ENCODE assay signal across 32 cellular contexts in the genomic region with DNA sequence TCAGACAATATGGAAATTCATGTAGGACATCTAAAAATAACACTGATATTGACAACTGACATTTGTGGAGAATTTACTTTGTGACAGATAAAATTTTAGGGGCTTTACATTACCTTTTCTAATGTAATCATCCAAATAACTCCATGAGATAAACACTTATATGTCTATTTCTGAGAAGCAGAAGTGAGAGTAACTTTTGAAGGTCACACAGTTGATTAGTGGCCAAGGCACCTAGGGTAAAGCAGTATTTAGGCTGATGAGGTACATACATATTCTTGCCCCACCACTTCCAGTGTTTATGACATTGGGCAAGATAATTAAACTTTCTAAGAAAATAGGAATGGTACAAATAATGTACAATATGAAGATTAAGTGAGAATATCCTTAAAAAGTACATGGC.
DNase-seq lines count a peak whose midpoint lies in the region; ATAC-seq and TF ChIP-seq lines count a peak whose summit lies in the region.
"Had no signal": no experiment of that assay in that cellular context is flagged by ENCODE, and none has a peak within 500 bp of the region (broad histone marks: within the 10 kb centered on the region; RNA-seq: fewer than 3 reads in every experiment).

No MANE protein-coding gene starts in this region.

- intact Hi-C loops in CD8-positive, alpha-beta T cell (cut with DNase I, micrococcal nuclease): no loop called here

- H3K36me3 Mint-ChIP-seq in CD8-positive, alpha-beta T cell: no peaks in the 10 kb centered on the region

- peak; percentile 77 for ATAC-seq in GM18867 (IDR thresholded peaks at IDR 0.05; ENCODE audit: unreplicated experiment)
- ATAC-seq in HG02678 (IDR thresholded peaks at IDR 0.05; ENCODE audit: unreplicated experiment): peak; percentile 47
- ATAC-seq in HG03469 (IDR thresholded peaks at IDR 0.05; ENCODE audit: unreplicated experiment): peak; percentile 64
- ATAC-seq in CD8-positive, alpha-beta T cell: no peak
- ATAC-seq in GM18517 (IDR thresholded peaks at IDR 0.05; ENCODE audit: unreplicated experiment): no peak
- ATAC-seq: A549, HepG2, Panc1 had no signal

- no peaks in the 10 kb centered on the region for H3K9me3 ChIP-seq in CD8-positive, alpha-beta T cell (ENCODE audit: low read length)
- H3K9me3 ChIP-seq: A549, Caco-2, HAP-1 had no signal

- TF ChIP-seq CTCF in CD8-positive, alpha-beta T cell (IDR thresholded peaks at IDR 0.05): no peak

- DNase-seq in CD8-positive, alpha-beta T cell: no peak
- no peak for DNase-seq in effector CD4-positive, alpha-beta T cell
- DNase-seq in DMS114 treated with DMSO at 0.1 percent for 48 hours (lab: John Stamatoyannopoulos, UW; ENCODE audit: unreplicated experiment): no peak
- DNase-seq: AML-193; Caco-2; CD4-positive, alpha-beta T cell; DMS79; EL; GDM1; GOT3; HFFc6; Karpas-422; NCI-H1092 treated with DMSO at 0.1 percent for 48 hours; NCI-H1436; NCI-H187; NCI-H2081 treated with DMSO at 0.1 percent for 48 hours; NCI-H2171; NCI-H226; NCI-H510A; NCI-H69; SHP77 treated with DMSO at 0.1 percent for 48 hours; T-helper 1 cell had no signal

- H3K27me3 Mint-ChIP-seq in CD8-positive, alpha-beta T cell (ENCODE audit: low read depth): peaks cover 2% of the 10 kb centered on the region
- H3K27me3 Mint-ChIP-seq: CD4-positive, alpha-beta T cell had no signal

- no peaks in the 10 kb centered on the region for H3K36me3 ChIP-seq in CD8-positive, alpha-beta T cell (ENCODE audit: insufficient read depth, low read length)
- H3K36me3 ChIP-seq: BLaER1 treated with 17β-estradiol and CSF1 and Interleukin-3, amounts not matched to agents 10 nM and 100 nM; HAP-1 had no signal

- no peak overlapping the region for H3K27ac ChIP-seq in CD8-positive, alpha-beta T cell (ENCODE audit: low read depth, low read length)
- H3K27ac ChIP-seq: A549; BLaER1 treated with 17β-estradiol and CSF1 and Interleukin-3, amounts not matched to agents 10 nM and 100 nM had no signal

- no peak overlapping the region for H3K27ac Mint-ChIP-seq in CD8-positive, alpha-beta T cell
- H3K27ac Mint-ChIP-seq: CD4-positive, alpha-beta T cell; HFFc6; T-helper 2 cell treated with Interferon-gamma antibody and Interleukin-4, amounts not matched to agents 5 μg/mL and 100 μg/mL, for 36 hours had no signal

- no peaks in the 10 kb centered on the region for H3K9me3 Mint-ChIP-seq in CD8-positive, alpha-beta T cell
- H3K9me3 Mint-ChIP-seq: CD4-positive, alpha-beta T cell; HFFc6; T-helper 2 cell treated with Interferon-gamma antibody and Interleukin-4, amounts not matched to agents 5 μg/mL and 100 μg/mL, for 36 hours had no signal

- no peak overlapping the region for H3K4me3 Mint-ChIP-seq in CD8-positive, alpha-beta T cell
- H3K4me3 Mint-ChIP-seq: CD4-positive, alpha-beta T cell; HFFc6; T-helper 2 cell treated with Interferon-gamma antibody and Interleukin-4, amounts not matched to agents 5 μg/mL and 100 μg/mL, for 36 hours had no signal

- CTCF ChIA-PET in CD8-positive, alpha-beta T cell (lab: Charles Lee): no interaction called here

- H3K4me3 ChIP-seq in CD8-positive, alpha-beta T cell (ENCODE audit: low read depth, low read length): no peak overlapping the region
- H3K4me3 ChIP-seq: A549; BLaER1 treated with 17β-estradiol and CSF1 and Interleukin-3, amounts not matched to agents 10 nM and 100 nM; HAP-1 had no signal

- POLR2A ChIA-PET in CD8-positive, alpha-beta T cell (lab: Charles Lee): no interaction called here

- no peaks in the 10 kb centered on the region for H3K4me1 Mint-ChIP-seq in CD8-positive, alpha-beta T cell (ENCODE audit: low read depth)

- no peaks in the 10 kb centered on the region for H3K27me3 ChIP-seq in CD8-positive, alpha-beta T cell (ENCODE audit: insufficient read depth, low read length)
- H3K27me3 ChIP-seq: BLaER1 treated with 17β-estradiol and CSF1 and Interleukin-3, amounts not matched to agents 10 nM and 100 nM had no signal

- no peaks in the 10 kb centered on the region for H3K4me1 ChIP-seq in CD8-positive, alpha-beta T cell (ENCODE audit: insufficient read depth, low read length)
- H3K4me1 ChIP-seq: A549, Caco-2, HAP-1 had no signal

Comparison
In these comparisons a context has a peak if more than half of its experiments do, and no peak if none do; other contexts are left out.
1. ATAC-seq: peak in GM18867 (single experiment), HG02678 (single experiment) and HG03469 (single experiment); none in CD8-positive, alpha-beta T cell (single experiment) and GM18517 (single experiment).